ENCODE assay signal across 14 cellular contexts in genomic region chr13:46469064-46469463, GRCh38.
DNase-seq lines count a peak whose midpoint lies in the region; ATAC-seq and TF ChIP-seq lines count a peak whose summit lies in the region.
"Had no signal": no experiment of that assay in that cellular context is flagged by ENCODE, and none has a peak within 500 bp of the region (broad histone marks: within the 10 kb centered on the region; RNA-seq: fewer than 3 reads in every experiment).

No MANE protein-coding gene starts in this region.

- H3K4me1 Mint-ChIP-seq in effector memory CD8-positive, alpha-beta T cell (ENCODE audit: low read depth in 2 of 2): no peaks in the 10 kb centered on the region
- peaks cover 19% of the 10 kb centered on the region for H3K4me1 Mint-ChIP-seq in endodermal cell

- H3K4me3 ChIP-seq in AG04449 (ENCODE audit: low read depth, low read length) (no peak overlapping the region), IMR-90 (ENCODE audit: insufficient read depth, low read depth, low read length) (no peak overlapping the region), cardiac fibroblast (replicated peaks in 1 of 2; ENCODE audit: low read depth in 2 of 2, low read length in 2 of 2) (no peak overlapping the region), endodermal cell (ENCODE audit: low read length) (no peak overlapping the region)

- H4K20me1 ChIP-seq in IMR-90 (ENCODE audit: insufficient read depth, low read length): no peaks in the 10 kb centered on the region

- ATAC-seq in IMR-90 (ENCODE audit: low read depth) (no peak; the same call in 1 of the 2 replicates), left colon (peak; percentile 90)
- no peak for ATAC-seq in effector memory CD8-positive, alpha-beta T cell (replicated peaks)

- H3K23ac ChIP-seq in IMR-90 (ENCODE audit: low read depth, low read length): no peak overlapping the region

- no peak overlapping the region for H3K27ac Mint-ChIP-seq in effector memory CD8-positive, alpha-beta T cell
- H3K27ac Mint-ChIP-seq in endodermal cell: no peak overlapping the region

- no peaks in the 10 kb centered on the region for H3K79me1 ChIP-seq in IMR-90 (ENCODE audit: low read depth in 1 of 2, low read length in 2 of 2)

- H2BK5ac ChIP-seq in IMR-90 (ENCODE audit: low read depth, low read length, poor library complexity, severe bottlenecking): no peak overlapping the region

- H3K9me3 Mint-ChIP-seq in effector memory CD8-positive, alpha-beta T cell: no peaks in the 10 kb centered on the region
- no peaks in the 10 kb centered on the region for H3K9me3 Mint-ChIP-seq in endodermal cell
- H3K9me3 Mint-ChIP-seq: nephron progenitor cell had no signal

- no peak overlapping the region for H3K4me2 ChIP-seq in IMR-90 (ENCODE audit: low read depth, low read length)

- no peak overlapping the region for H4K8ac ChIP-seq in IMR-90 (ENCODE audit: low read depth in 2 of 2, low read length in 2 of 2)

- no peak overlapping the region for H3K4me3 Mint-ChIP-seq in effector memory CD8-positive, alpha-beta T cell
- H3K4me3 Mint-ChIP-seq in endodermal cell: no peak overlapping the region
- H3K4me3 Mint-ChIP-seq: nephron progenitor cell had no signal

- H3K9me3 ChIP-seq in IMR-90 (ENCODE audit: control insufficient read depth, insufficient read depth, low read length) (no peaks in the 10 kb centered on the region), endodermal cell (ENCODE audit: control insufficient read depth, low read length) (no peaks in the 10 kb centered on the region)

- no peak overlapping the region for H2AK9ac ChIP-seq in IMR-90 (replicated peaks; ENCODE audit: low read depth, low read length, poor library complexity)

- no TSS peak for BruUV-seq in IMR-90 (replicated peaks; lab: Mats Ljungman, UMichigan)

- H3K56ac ChIP-seq in IMR-90 (ENCODE audit: extremely low read depth, insufficient read depth, low read length): no peak overlapping the region

- H2AFZ ChIP-seq in IMR-90 (replicated peaks; ENCODE audit: low read length, poor library complexity): no peak overlapping the region

- TF ChIP-seq POLR2A in IMR-90 (IDR thresholded peaks at IDR 0.05; ENCODE audit: low read depth, low read length): no peak

- no peak overlapping the region for H4K91ac ChIP-seq in IMR-90 (ENCODE audit: insufficient read depth, low read depth, low read length)

- H3K4me1 ChIP-seq in IMR-90 (ENCODE audit: control insufficient read depth, insufficient read depth, low read length) (no peaks in the 10 kb centered on the region), endodermal cell (ENCODE audit: control insufficient read depth, insufficient read depth, low read length) (no peaks in the 10 kb centered on the region)

- H4K5ac ChIP-seq in IMR-90 (ENCODE audit: low read depth, low read length): no peak overlapping the region

- H3K27ac ChIP-seq in IMR-90 (ENCODE audit: insufficient read depth, low read length) (no peak overlapping the region), endodermal cell (ENCODE audit: low read depth, low read length) (no peak overlapping the region)

- no peak overlapping the region for H3K18ac ChIP-seq in IMR-90 (ENCODE audit: low read depth, low read length)

- CTCF ChIA-PET in AG04449 (lab: Yijun Ruan, JAX): interaction anchor here (1.1 to 1.9 kb wide), 2 partner anchors 20 to 25 kb away, joined by 5 read pairs; no protein-coding TSS in a partner anchor
- CTCF ChIA-PET in IMR-90 (lab: Yijun Ruan, JAX): interaction anchor here (0.7 kb wide), 1 partner anchor 14 kb away, joined by 7 read pairs; no protein-coding TSS in a partner anchor

- TF ChIP-seq RAD21 in IMR-90 (IDR thresholded peaks at IDR 0.05; ENCODE audit: low read length): no peak

- dilution Hi-C loops in IMR-90 (cut with HindIII; ENCODE audit: low sequenced_read_pairs, unreplicated experiment): no loop called here

- H3K27me3 ChIP-seq in IMR-90 (ENCODE audit: control insufficient read depth, insufficient read depth, low read length) (no peaks in the 10 kb centered on the region), endodermal cell (ENCODE audit: control insufficient read depth, insufficient read depth, low read length, poor library complexity, severe bottlenecking) (no peaks in the 10 kb centered on the region)

- intact Hi-C loops in IMR-90 (cut with micrococcal nuclease): no loop called here
- intact Hi-C loops in left colon (cut with DNase I, micrococcal nuclease): no loop called here

- H3K27me3 Mint-ChIP-seq in effector memory CD8-positive, alpha-beta T cell: no peaks in the 10 kb centered on the region
- H3K27me3 Mint-ChIP-seq in endodermal cell (ENCODE audit: insufficient read depth): no peaks in the 10 kb centered on the region

- H3K4ac ChIP-seq in IMR-90 (ENCODE audit: low read depth, low read length): no peak overlapping the region

- H2BK15ac ChIP-seq in IMR-90 (ENCODE audit: low read depth, low read length): no peak overlapping the region

- no peaks in the 10 kb centered on the region for H3K9me1 ChIP-seq in IMR-90 (ENCODE audit: insufficient read depth, low read length)

- no peaks in the 10 kb centered on the region for H3K36me3 Mint-ChIP-seq in effector memory CD8-positive, alpha-beta T cell (ENCODE audit: insufficient read depth)
- H3K36me3 Mint-ChIP-seq in endodermal cell (ENCODE audit: low read depth): no peaks in the 10 kb centered on the region

- in situ Hi-C loops in IMR-90 (cut with MboI; ENCODE audit: low sequenced_read_pairs): no loop called here

- no CpG with 5 or more reads among the region's 2 CpGs for WGBS in IMR-90 (ENCODE audit: extremely low coverage in 2 of 2, insufficient read length in 1 of 2), 2 experiments
- 95% methylated on average over 2 of the region's 2 CpGs; no CpG with 5 or more reads in 1 of the 2 experiments for WGBS in endodermal cell (ENCODE audit: insufficient coverage in 1 of 2, insufficient read length in 1 of 2), 2 experiments

- peak; percentile 66 for DNase-seq in AG04449 (ENCODE audit: low read depth, low spot score)
- DNase-seq in IMR-90: no peak
- peak; percentile 49 to 71 for DNase-seq in cardiac fibroblast (ENCODE audit: low read depth in 2 of 2)
- no peak for DNase-seq in left colon
- no peak for DNase-seq in effector memory CD8-positive, alpha-beta T cell
- no peak for DNase-seq in endodermal cell
- DNase-seq in GM20000 (ENCODE audit: low spot score): no peak
- no peak for DNase-seq in mesenteric fat pad (ENCODE audit: low spot score)
- DNase-seq: ACHN; activated CD4-positive, alpha-beta T cell treated with anti-CD3 and anti-CD28 coated beads, Interleukin-2, amount 50 U/mL, for 1 hour; central memory CD4-positive, alpha-beta T cell; DMS153; nephron progenitor cell; T-helper 1 cell had no signal

- no peak overlapping the region for H3K14ac ChIP-seq in IMR-90 (replicated peaks; ENCODE audit: low read depth, low read length)

- POLR2A ChIA-PET in AG04449 (lab: Yijun Ruan, JAX): interaction anchor here (0.7 kb wide), 1 partner anchor 19 kb away, joined by 4 read pairs; no protein-coding TSS in a partner anchor
- POLR2A ChIA-PET in IMR-90 (lab: Charles Lee; ENCODE audit: unreplicated experiment): no interaction called here

- H3K9ac ChIP-seq in IMR-90 (ENCODE audit: low read depth, low read length) (no peak overlapping the region), endodermal cell (ENCODE audit: extremely low read depth, low read length, poor library complexity, severe bottlenecking) (no peak overlapping the region)

- H2BK120ac ChIP-seq in IMR-90 (ENCODE audit: low read depth, low read length): no peak overlapping the region

- H3K36me3 ChIP-seq in IMR-90 (ENCODE audit: control insufficient read depth, insufficient read depth, low read length) (no peaks in the 10 kb centered on the region), endodermal cell (ENCODE audit: control insufficient read depth, insufficient read depth, low read length) (no peaks in the 10 kb centered on the region)

- H2AK5ac ChIP-seq in IMR-90 (ENCODE audit: low read depth, low read length): no peak overlapping the region

- no peak overlapping the region for H2BK20ac ChIP-seq in IMR-90 (ENCODE audit: low read depth, low read length)

- TF ChIP-seq CTCF in AG04449 (IDR thresholded peaks at IDR 0.05; ENCODE audit: insufficient read depth, low read length, missing control alignments) (no peak), IMR-90 (conservative IDR thresholded peaks at IDR 0.05; ENCODE audit: low read depth, low read length) (no peak), cardiac fibroblast (IDR thresholded peaks at IDR 0.05; ENCODE audit: low read depth, low read length) (no peak), endodermal cell (conservative IDR thresholded peaks at IDR 0.05) (no peak), GM20000 (IDR thresholded peaks at IDR 0.05; ENCODE audit: extremely low read depth, missing control alignments) (no peak)

TF ChIP-seq in IMR-90, 13 proteins besides CTCF, POLR2A, EP300 and RAD21:
- TF ChIP-seq MAFK (IDR thresholded peaks at IDR 0.05; ENCODE audit: low read depth, low read length): no peak
- peak; percentile 30; the same call in 1 of the 2 replicates for TF ChIP-seq CEBPB (IDR thresholded peaks at IDR 0.05; ENCODE audit: low read depth, low read length)
TF ChIP-seq in IMR-90: peak in this region for 1.

Comparison
In these comparisons a context has a peak if more than half of its experiments do, and no peak if none do; other contexts are left out.
1. DNase-seq: peak in AG04449 (single experiment) and cardiac fibroblast (2 of 2); none in IMR-90 (single experiment), left colon (0 of 2), effector memory CD8-positive, alpha-beta T cell (0 of 3), endodermal cell (single experiment), GM20000 (single experiment) and mesenteric fat pad (single experiment).